Comparison of ENCODE assay signal across 7 cellular contexts in genomic region chr12:92338102-92338501, GRCh38.
"Had no signal": no experiment of that assay in that cellular context is flagged by ENCODE, and none has a peak within 500 bp of the region (broad histone marks: within the 10 kb centered on the region; RNA-seq: fewer than 3 reads in every experiment).

No MANE protein-coding gene starts in this region.

- H3K9ac ChIP-seq: KMS-11 had no signal

- FAIRE-seq: HepG2, HTR-8/SVneo had no signal

- H3K4me2 ChIP-seq: KMS-11 had no signal

- ATAC-seq: HepG2 had no signal

- H3K27ac ChIP-seq: HL-60, KMS-11 had no signal

- DNase-seq: IMR-90, KBM-7, KG1 had no signal
